ENCODE assay signal across 2 cellular contexts in the genomic region with DNA sequence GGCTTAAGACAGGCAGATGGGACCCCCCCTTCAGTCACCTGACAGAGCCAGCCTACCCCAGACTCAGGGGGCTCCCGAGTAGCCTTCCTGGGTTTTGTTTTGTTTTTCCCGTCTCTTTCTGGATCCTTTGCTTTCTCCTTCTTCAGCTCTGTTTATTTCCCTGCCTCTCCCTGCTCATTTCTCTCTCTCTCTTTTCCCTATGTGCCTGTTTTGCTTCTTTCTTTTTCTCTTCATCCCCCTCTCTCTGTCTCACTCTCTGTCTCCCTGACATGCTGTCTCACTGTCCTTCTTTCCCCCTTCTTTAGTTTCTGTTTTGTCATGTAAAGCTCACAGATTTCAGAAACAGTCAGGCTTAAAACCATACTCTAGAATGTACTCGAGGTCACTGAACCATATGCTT.
TF ChIP-seq lines count a peak whose summit lies in the region.

No MANE protein-coding gene starts in this region.

TF ChIP-seq in IMR-90, 13 proteins besides CTCF, POLR2A, EP300 and RAD21:
- TF ChIP-seq MAZ (IDR thresholded peaks at IDR 0.05; ENCODE audit: borderline replicate concordance, low read depth, low read length) (no peak), MAFK (IDR thresholded peaks at IDR 0.05; ENCODE audit: low read depth, low read length) (no peak), RCOR1 (IDR thresholded peaks at IDR 0.05; ENCODE audit: insufficient replicate concordance, low read length) (no peak), RFX5 (IDR thresholded peaks at IDR 0.05; ENCODE audit: low read depth, low read length) (no peak), MXI1 (IDR thresholded peaks at IDR 0.05; ENCODE audit: borderline replicate concordance, low read depth, low read length) (no peak), NFE2L2 (IDR thresholded peaks at IDR 0.05; ENCODE audit: low read depth, low read length) (no peak), CHD1 (IDR thresholded peaks at IDR 0.05; ENCODE audit: low read depth, low read length) (no peak), SMC3 (IDR thresholded peaks at IDR 0.05; ENCODE audit: low read depth, low read length) (no peak), BHLHE40 (IDR thresholded peaks at IDR 0.05; ENCODE audit: low read depth, low read length) (no peak), FOS (IDR thresholded peaks at IDR 0.05; ENCODE audit: low read depth, low read length) (no peak), CEBPB (IDR thresholded peaks at IDR 0.05; ENCODE audit: low read depth, low read length) (no peak)
- TF ChIP-seq, protein P1, sequence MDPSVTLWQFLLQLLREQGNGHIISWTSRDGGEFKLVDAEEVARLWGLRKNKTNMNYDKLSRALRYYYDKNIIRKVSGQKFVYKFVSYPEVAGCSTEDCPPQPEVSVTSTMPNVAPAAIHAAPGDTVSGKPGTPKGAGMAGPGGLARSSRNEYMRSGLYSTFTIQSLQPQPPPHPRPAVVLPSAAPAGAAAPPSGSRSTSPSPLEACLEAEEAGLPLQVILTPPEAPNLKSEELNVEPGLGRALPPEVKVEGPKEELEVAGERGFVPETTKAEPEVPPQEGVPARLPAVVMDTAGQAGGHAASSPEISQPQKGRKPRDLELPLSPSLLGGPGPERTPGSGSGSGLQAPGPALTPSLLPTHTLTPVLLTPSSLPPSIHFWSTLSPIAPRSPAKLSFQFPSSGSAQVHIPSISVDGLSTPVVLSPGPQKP (IDR thresholded peaks at IDR 0.05; ENCODE audit: borderline replicate concordance, low read depth, low read length) = no peak
- TF ChIP-seq, protein P2, sequence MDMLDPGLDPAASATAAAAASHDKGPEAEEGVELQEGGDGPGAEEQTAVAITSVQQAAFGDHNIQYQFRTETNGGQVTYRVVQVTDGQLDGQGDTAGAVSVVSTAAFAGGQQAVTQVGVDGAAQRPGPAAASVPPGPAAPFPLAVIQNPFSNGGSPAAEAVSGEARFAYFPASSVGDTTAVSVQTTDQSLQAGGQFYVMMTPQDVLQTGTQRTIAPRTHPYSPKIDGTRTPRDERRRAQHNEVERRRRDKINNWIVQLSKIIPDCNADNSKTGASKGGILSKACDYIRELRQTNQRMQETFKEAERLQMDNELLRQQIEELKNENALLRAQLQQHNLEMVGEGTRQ (IDR thresholded peaks at IDR 0.05; ENCODE audit: low read depth, low read length) = no peak

TF ChIP-seq in GM12878, 131 proteins besides CTCF, POLR2A, EP300 and RAD21:
- TF ChIP-seq MTA2 (IDR thresholded peaks at IDR 0.05; ENCODE audit: low read depth) (no peak), BACH1 (IDR thresholded peaks at IDR 0.05; ENCODE audit: borderline replicate concordance) (no peak), MYB (IDR thresholded peaks at IDR 0.05; ENCODE audit: borderline replicate concordance, low read depth, low read length) (no peak), SREBF1 (IDR thresholded peaks at IDR 0.05; ENCODE audit: low read length) (no peak), SUPT20H (IDR thresholded peaks at IDR 0.05; ENCODE audit: borderline replicate concordance, control insufficient read depth, low read depth, low read length) (no peak), GABPA (IDR thresholded peaks at IDR 0.05; ENCODE audit: low read depth) (no peak)
